15 cellular contexts compared by ENCODE assay signal in genomic region chr11:61082931-61083531, GRCh38. TPM values are rescaled to one million over a fixed set of nuclear protein-coding genes. Genes with fewer than 3 reads are reported as not detected.
DNase-seq lines count a peak whose midpoint lies in the region; ATAC-seq, FAIRE-seq and TF ChIP-seq lines count a peak whose summit lies in the region.
"Had no signal": no experiment of that assay in that cellular context is flagged by ENCODE, and none has a peak within 500 bp of the region (broad histone marks: within the 10 kb centered on the region; RNA-seq: fewer than 3 reads in every experiment).

No MANE protein-coding gene starts in this region.

- H3K27me3 ChIP-seq in WERI-Rb-1 (ENCODE audit: insufficient read depth, low read depth, severe bottlenecking): no peaks in the 10 kb centered on the region
- H3K27me3 ChIP-seq: BLaER1 treated with 17β-estradiol and CSF1 and Interleukin-3, amounts not matched to agents 10 nM and 100 nM; cardiac muscle cell; SJCRH30; vagina had no signal

- DNase-seq in GM12892 (ENCODE audit: insufficient read length) (no peak), WERI-Rb-1 (no peak), kidney glomerular epithelial cell (lab: John Stamatoyannopoulos, UW) (no peak), COR-L47 (lab: John Stamatoyannopoulos, UW) (no peak)
- DNase-seq in activated naive CD8-positive, alpha-beta T cell treated with anti-CD3 and anti-CD28 coated beads for 36 hours: peak; percentile 60
- DNase-seq: HFFc6, mesendoderm, SJCRH30 had no signal

- 0 out of 2 replicates have a peak overlapping the region, but pooled peaks have one; percentile 58 for H3K27ac ChIP-seq in WERI-Rb-1
- H3K27ac ChIP-seq in skin epidermis: peak overlapping the region in 12 of 21 experiments; percentile 11 to 88 (median 66)
- H3K27ac ChIP-seq: cardiac muscle cell, SJCRH30, vagina had no signal

- TF ChIP-seq POLR2A in GM12892 (IDR thresholded peaks at IDR 0.05; ENCODE audit: low read depth, low read length): no peak

- peak; percentile 58 for FAIRE-seq in GM12892 (lab: Jason Lieb, UNC)
- FAIRE-seq: endothelial cell of umbilical vein had no signal

- ATAC-seq in HG03097 (IDR thresholded peaks at IDR 0.05; ENCODE audit: low FRiP score, unreplicated experiment): no peak

- peaks cover 64% of the 10 kb centered on the region for H3K4me1 Mint-ChIP-seq in activated naive CD8-positive, alpha-beta T cell treated with anti-CD3 and anti-CD28 coated beads for 36 hours

- H3K36me3 ChIP-seq in WERI-Rb-1: no peaks in the 10 kb centered on the region
- H3K36me3 ChIP-seq: BLaER1 treated with 17β-estradiol and CSF1 and Interleukin-3, amounts not matched to agents 10 nM and 100 nM; cardiac muscle cell; SJCRH30; vagina had no signal

- H3K27ac Mint-ChIP-seq in activated naive CD8-positive, alpha-beta T cell treated with anti-CD3 and anti-CD28 coated beads for 36 hours: peak overlapping the region; percentile 99
- H3K27ac Mint-ChIP-seq: HFFc6 had no signal

- no peaks in the 10 kb centered on the region for H3K27me3 Mint-ChIP-seq in activated naive CD8-positive, alpha-beta T cell treated with anti-CD3 and anti-CD28 coated beads for 36 hours

- peak overlapping the region; percentile 85 for H3K4me3 Mint-ChIP-seq in activated naive CD8-positive, alpha-beta T cell treated with anti-CD3 and anti-CD28 coated beads for 36 hours
- H3K4me3 Mint-ChIP-seq: HFFc6 had no signal

- no peak overlapping the region for H3K4me3 ChIP-seq in WERI-Rb-1 (ENCODE audit: low read depth, low read length)
- no peak overlapping the region for H3K4me3 ChIP-seq in skin epidermis
- H3K4me3 ChIP-seq: BLaER1 treated with 17β-estradiol and CSF1 and Interleukin-3, amounts not matched to agents 10 nM and 100 nM; cardiac muscle cell; SJCRH30; vagina had no signal

- peaks cover 4% of the 10 kb centered on the region for H3K9me3 ChIP-seq in WERI-Rb-1 (ENCODE audit: severe bottlenecking)
- H3K9me3 ChIP-seq: SJCRH30, vagina had no signal

- H3K36me3 Mint-ChIP-seq in activated naive CD8-positive, alpha-beta T cell treated with anti-CD3 and anti-CD28 coated beads for 36 hours: peaks cover 55% of the 10 kb centered on the region

- no peak for TF ChIP-seq CTCF in WERI-Rb-1 (IDR thresholded peaks at IDR 0.05; ENCODE audit: low read depth, low read length)

- H3K9me3 Mint-ChIP-seq in activated naive CD8-positive, alpha-beta T cell treated with anti-CD3 and anti-CD28 coated beads for 36 hours: peaks cover 3% of the 10 kb centered on the region
- H3K9me3 Mint-ChIP-seq: immature natural killer cell had no signal

RNA-seq across cellular contexts. Expression of gene CD5, which starts 19.3 kb away (rescaled TPM):
- polyA plus RNA-seq in GM12892 (2012; ENCODE audit: missing spikeins): 0.15 TPM
- total RNA-seq in activated naive CD8-positive, alpha-beta T cell treated with anti-CD3 and anti-CD28 coated beads for 36 hours: 100 to 1,000 TPM; 196 to 197 TPM
- total RNA-seq: cardiac muscle cell, endothelial cell of umbilical vein, HFFc6 had no signal
- polyA plus RNA-seq: cardiac muscle cell, endothelial cell of umbilical vein had no signal
